11 cellular contexts compared by ENCODE assay signal in the genomic region with DNA sequence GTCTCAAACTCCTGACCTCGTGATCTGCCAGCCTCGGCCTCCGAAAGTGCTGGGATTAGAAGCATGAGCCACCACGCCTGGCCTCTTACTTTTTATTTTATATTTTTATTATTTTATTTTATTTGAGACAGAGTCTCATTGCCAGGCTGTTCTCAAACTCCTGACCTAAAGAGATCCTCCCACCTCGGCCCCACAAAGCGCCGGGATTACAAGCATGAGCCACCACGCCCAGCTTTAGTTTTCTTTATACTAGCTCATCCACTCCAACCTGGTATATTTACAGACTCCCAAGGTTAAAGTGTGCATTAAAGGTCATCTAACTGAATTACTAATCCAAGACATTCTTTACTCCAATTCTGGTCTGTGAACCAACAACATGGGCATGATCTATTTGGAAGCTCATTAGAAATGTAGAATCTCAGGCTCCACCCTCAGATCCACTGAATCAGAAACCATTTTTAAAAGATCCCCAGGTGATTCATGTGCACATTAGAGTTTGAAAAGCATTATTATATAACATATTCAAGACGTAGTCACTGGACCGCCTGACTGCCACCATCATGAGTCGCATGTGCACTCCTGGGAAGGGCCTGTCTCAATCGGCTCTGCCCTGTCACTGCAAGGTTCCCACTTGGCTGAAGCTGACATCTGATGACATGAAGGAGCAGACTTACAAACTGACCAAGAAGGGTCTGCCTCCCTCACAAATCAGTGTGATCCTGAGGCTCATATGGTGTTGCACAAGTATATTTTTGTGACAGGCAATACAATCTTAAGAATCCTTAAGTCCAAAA.
DNase-seq lines count a peak whose midpoint lies in the region; ATAC-seq lines count a peak whose summit lies in the region.
"Had no signal": no experiment of that assay in that cellular context is flagged by ENCODE, and none has a peak within 500 bp of the region (broad histone marks: within the 10 kb centered on the region; RNA-seq: fewer than 3 reads in every experiment).

No MANE protein-coding gene starts in this region.

- peak; percentile 37 for DNase-seq in GM04504 (ENCODE audit: low read depth)
- DNase-seq in SW480 (ENCODE audit: low spot score) = peak; percentile 19
- DNase-seq in glomerular visceral epithelial cell (ENCODE audit: extremely low spot score) = peak; percentile 23
- DNase-seq in stromal cell of bone marrow (ENCODE audit: low read depth) = peak; percentile 41
- DNase-seq in NCI-H2227 treated with DMSO at 0.1 percent for 48 hours (lab: John Stamatoyannopoulos, UW) = no peak
- DNase-seq in NCI-H1092 treated with DMSO at 0.1 percent for 48 hours (lab: John Stamatoyannopoulos, UW) = no peak
- DNase-seq: cortex of kidney; NCI-H2029; stimulated activated CD8-positive, alpha-beta memory T cell treated with anti-CD3 and anti-CD28 coated beads, Interleukin-4, amount 100 ng/mL, for 48 hours had no signal

- ATAC-seq in GM21825 (IDR thresholded peaks at IDR 0.05; ENCODE audit: unreplicated experiment) = no peak
- no peak for ATAC-seq in GM21381 (IDR thresholded peaks at IDR 0.05; ENCODE audit: unreplicated experiment)

Comparison
In these comparisons a context has a peak if more than half of its experiments do, and no peak if none do; other contexts are left out.
1. DNase-seq: peak in GM04504 (single experiment), SW480 (single experiment), glomerular visceral epithelial cell (single experiment) and stromal cell of bone marrow (single experiment); none in NCI-H2227 treated with DMSO at 0.1 percent for 48 hours (single experiment) and NCI-H1092 treated with DMSO at 0.1 percent for 48 hours (single experiment).